Comparison of ENCODE assay signal across 8 cellular contexts in the genomic region with DNA sequence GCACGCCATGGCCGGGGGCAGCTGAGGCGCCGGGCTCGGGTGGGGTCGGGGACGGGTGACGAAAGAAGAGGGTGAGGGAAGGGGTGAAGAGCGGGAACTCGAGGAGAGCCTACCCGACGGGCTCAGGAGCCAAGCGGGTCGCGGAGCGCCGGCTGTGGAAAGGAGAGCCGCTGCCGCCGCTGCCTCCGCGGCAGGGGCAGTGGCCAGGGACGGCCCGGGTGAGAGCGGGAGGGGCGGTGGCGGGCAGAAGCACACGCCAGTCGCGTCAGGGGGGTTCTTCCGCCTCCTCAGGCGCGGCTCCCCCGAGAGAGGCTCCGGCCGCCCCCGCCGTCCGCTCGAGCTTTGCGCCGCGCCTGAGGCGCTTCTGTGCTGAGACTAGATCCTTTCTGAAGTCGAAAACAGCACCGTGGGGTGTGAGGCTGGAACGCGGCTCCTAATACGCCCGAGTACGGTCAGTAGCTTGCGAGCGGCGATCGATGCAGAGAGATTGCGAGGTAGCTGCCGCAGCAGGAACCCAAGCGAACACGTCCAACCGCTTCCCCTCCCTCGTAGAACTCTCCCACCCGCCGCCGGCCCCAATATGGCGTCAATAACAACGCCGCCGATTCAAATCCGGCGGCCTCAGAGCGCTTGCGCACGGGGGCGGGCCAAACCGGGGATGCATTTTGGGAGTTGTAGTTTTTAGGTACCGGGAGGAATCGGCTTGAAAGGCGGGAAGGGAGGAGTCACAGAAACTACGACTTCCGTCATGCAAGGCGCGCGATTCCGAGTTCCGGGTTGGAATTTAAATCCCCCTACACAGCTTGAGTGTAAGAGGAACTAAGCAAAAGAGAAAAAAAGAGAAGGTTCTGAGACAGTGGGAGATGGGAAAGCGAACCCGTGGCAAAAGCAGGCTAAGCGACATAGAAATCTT. TPM values are rescaled to one million over a fixed set of nuclear protein-coding genes. Genes with fewer than 3 reads are reported as not detected.
DNase-seq lines count a peak whose midpoint lies in the region; ATAC-seq and TF ChIP-seq lines count a peak whose summit lies in the region.

Gene AKIRIN2 (minus strand): TSS at position 558 of the 913 bp plus-strand sequence. CDS start 549 bp downstream, at position 9.

- H3K9ac ChIP-seq in PC-3 (ENCODE audit: low read length) = peak within 1 kb of the TSS; percentile 92

- peaks cover 51% of the 10 kb centered on the region for H3K79me2 ChIP-seq in PC-3 (ENCODE audit: low read length)

- TF ChIP-seq EP300 in Ishikawa (IDR thresholded peaks at IDR 0.05; ENCODE audit: borderline replicate concordance) = no peak

- H3K27me3 ChIP-seq in PC-3 (ENCODE audit: low read length) (no peaks in the 10 kb centered on the region), mononuclear cell (ENCODE audit: insufficient read depth, low read length) (no peaks in the 10 kb centered on the region)

- TF ChIP-seq CTCF in PC-3 (conservative IDR thresholded peaks at IDR 0.05; ENCODE audit: low read depth, low read length) = no peak
- TF ChIP-seq CTCF in epithelial cell of esophagus (IDR thresholded peaks at IDR 0.05; ENCODE audit: insufficient read depth, low read depth, low read length, missing control alignments) = no peak

- BruUV-seq in PC-3 (replicated peaks; lab: Mats Ljungman, UMichigan) = no TSS peak

- H3K4me2 ChIP-seq in PC-3 (ENCODE audit: low read length) = peak within 1 kb of the TSS; percentile 81

- CTCF ChIA-PET in PC-3 (lab: Charles Lee) = no interaction called here

- peaks cover 37% of the 10 kb centered on the region for H4K20me1 ChIP-seq in PC-3 (ENCODE audit: low read length)

- peak within 1 kb of the TSS; percentile 78 for H3K27ac ChIP-seq in PC-3 (ENCODE audit: low read length)

- no peak for TF ChIP-seq RAD21 in Ishikawa (IDR thresholded peaks at IDR 0.05; ENCODE audit: low read depth)

- peak within 1 kb of the TSS; percentile 98 for H3K4me3 ChIP-seq in PC-3 (ENCODE audit: low read length)
- H3K4me3 ChIP-seq in epithelial cell of esophagus (ENCODE audit: low read length) = peak within 1 kb of the TSS; percentile 95
- peak within 1 kb of the TSS; percentile 99 for H3K4me3 ChIP-seq in mononuclear cell (ENCODE audit: low read length)

- H3K36me3 ChIP-seq in PC-3 (ENCODE audit: low read depth, low read length) = no peaks in the 10 kb centered on the region; the same call in 1 of the 2 replicates

- no peaks in the 10 kb centered on the region for H3K9me2 ChIP-seq in PC-3 (replicated peaks; ENCODE audit: low read length)

- ATAC-seq in GM21576 (IDR thresholded peaks at IDR 0.05; ENCODE audit: unreplicated experiment) (peak; percentile 67), PC-3 (peak; percentile 62)

- DNase-seq in DMS114 treated with DMSO at 0.1 percent for 48 hours (lab: John Stamatoyannopoulos, UW; ENCODE audit: unreplicated experiment) (peak; percentile 95), PC-3 (peak; percentile 96), activated T-cell treated with anti-CD3 and anti-CD28 coated beads for 48 hours (ENCODE audit: low read depth) (peak; percentile 95), epithelial cell of esophagus (ENCODE audit: low read depth) (peak; percentile 99)
- peak; percentile 89 to 93 for DNase-seq in stimulated activated CD8-positive, alpha-beta memory T cell treated with anti-CD3 and anti-CD28 coated beads, Interleukin-4, amount 100 ng/mL, for 1 hour (ENCODE audit: low read depth in 2 of 2, low spot score in 1 of 2)

- H3K9me3 ChIP-seq in PC-3 (ENCODE audit: low read length) (no peaks in the 10 kb centered on the region), mononuclear cell (ENCODE audit: low read depth, low read length) (no peaks in the 10 kb centered on the region)

- H2AFZ ChIP-seq in PC-3 (ENCODE audit: low read length) = peak within 1 kb of the TSS; percentile 72

- H3F3A ChIP-seq in PC-3 (ENCODE audit: low read length, unreplicated experiment) = peaks cover 5% of the 10 kb centered on the region

- peaks cover 40% of the 10 kb centered on the region for H3K4me1 ChIP-seq in PC-3 (ENCODE audit: insufficient read depth, low read length)
- peaks cover 30% of the 10 kb centered on the region for H3K4me1 ChIP-seq in mononuclear cell (ENCODE audit: insufficient read depth, low read length)

- POLR2A ChIA-PET in PC-3 (lab: Charles Lee; ENCODE audit: unreplicated experiment) = interaction anchor here (0.8 kb wide), 1 partner anchor 19 kb away, joined by 7 read pairs; no protein-coding TSS in a partner anchor

- intact Hi-C loops in PC-3 (cut with micrococcal nuclease) = loop anchor here (1.0 to 2.0 kb wide), 3 partner anchors 21 to 111 kb away; partner anchors contain the start of gene ORC3

TF ChIP-seq in Ishikawa, 13 proteins besides CTCF, POLR2A, EP300 and RAD21:
- TF ChIP-seq NFIC (IDR thresholded peaks at IDR 0.05) = 0 out of 2 replicates have a peak, but pooled peaks have one; percentile 3
- TF ChIP-seq, protein P1, sequence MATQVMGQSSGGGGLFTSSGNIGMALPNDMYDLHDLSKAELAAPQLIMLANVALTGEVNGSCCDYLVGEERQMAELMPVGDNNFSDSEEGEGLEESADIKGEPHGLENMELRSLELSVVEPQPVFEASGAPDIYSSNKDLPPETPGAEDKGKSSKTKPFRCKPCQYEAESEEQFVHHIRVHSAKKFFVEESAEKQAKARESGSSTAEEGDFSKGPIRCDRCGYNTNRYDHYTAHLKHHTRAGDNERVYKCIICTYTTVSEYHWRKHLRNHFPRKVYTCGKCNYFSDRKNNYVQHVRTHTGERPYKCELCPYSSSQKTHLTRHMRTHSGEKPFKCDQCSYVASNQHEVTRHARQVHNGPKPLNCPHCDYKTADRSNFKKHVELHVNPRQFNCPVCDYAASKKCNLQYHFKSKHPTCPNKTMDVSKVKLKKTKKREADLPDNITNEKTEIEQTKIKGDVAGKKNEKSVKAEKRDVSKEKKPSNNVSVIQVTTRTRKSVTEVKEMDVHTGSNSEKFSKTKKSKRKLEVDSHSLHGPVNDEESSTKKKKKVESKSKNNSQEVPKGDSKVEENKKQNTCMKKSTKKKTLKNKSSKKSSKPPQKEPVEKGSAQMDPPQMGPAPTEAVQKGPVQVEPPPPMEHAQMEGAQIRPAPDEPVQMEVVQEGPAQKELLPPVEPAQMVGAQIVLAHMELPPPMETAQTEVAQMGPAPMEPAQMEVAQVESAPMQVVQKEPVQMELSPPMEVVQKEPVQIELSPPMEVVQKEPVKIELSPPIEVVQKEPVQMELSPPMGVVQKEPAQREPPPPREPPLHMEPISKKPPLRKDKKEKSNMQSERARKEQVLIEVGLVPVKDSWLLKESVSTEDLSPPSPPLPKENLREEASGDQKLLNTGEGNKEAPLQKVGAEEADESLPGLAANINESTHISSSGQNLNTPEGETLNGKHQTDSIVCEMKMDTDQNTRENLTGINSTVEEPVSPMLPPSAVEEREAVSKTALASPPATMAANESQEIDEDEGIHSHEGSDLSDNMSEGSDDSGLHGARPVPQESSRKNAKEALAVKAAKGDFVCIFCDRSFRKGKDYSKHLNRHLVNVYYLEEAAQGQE (IDR thresholded peaks at IDR 0.05; ENCODE audit: low read depth) = no peak
- TF ChIP-seq CREB1 (IDR thresholded peaks at IDR 0.05; ENCODE audit: low read depth) = no peak
- no peak for TF ChIP-seq TCF12 (IDR thresholded peaks at IDR 0.05; ENCODE audit: low read depth)
- 0 out of 2 replicates have a peak, but pooled peaks have one; percentile 14 for TF ChIP-seq CEBPB (IDR thresholded peaks at IDR 0.05)
- TF ChIP-seq, protein P2, sequence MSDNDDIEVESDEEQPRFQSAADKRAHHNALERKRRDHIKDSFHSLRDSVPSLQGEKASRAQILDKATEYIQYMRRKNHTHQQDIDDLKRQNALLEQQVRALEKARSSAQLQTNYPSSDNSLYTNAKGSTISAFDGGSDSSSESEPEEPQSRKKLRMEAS (IDR thresholded peaks at IDR 0.05) = peak; percentile 77
- peak; percentile 70 for TF ChIP-seq EGR1 (IDR thresholded peaks at IDR 0.05)
- TF ChIP-seq TAF1 (IDR thresholded peaks at IDR 0.05; ENCODE audit: low read depth) = peak; percentile 86
- TF ChIP-seq, protein P3, sequence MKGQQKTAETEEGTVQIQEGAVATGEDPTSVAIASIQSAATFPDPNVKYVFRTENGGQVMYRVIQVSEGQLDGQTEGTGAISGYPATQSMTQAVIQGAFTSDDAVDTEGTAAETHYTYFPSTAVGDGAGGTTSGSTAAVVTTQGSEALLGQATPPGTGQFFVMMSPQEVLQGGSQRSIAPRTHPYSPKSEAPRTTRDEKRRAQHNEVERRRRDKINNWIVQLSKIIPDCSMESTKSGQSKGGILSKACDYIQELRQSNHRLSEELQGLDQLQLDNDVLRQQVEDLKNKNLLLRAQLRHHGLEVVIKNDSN (IDR thresholded peaks at IDR 0.05) = no peak
- peak; percentile 91 for TF ChIP-seq YY1 (IDR thresholded peaks at IDR 0.05; ENCODE audit: low read depth)
- TF ChIP-seq FOXM1 (IDR thresholded peaks at IDR 0.05; ENCODE audit: borderline replicate concordance, low read depth) = peak; percentile 88
- no peak; the same call in 1 of the 2 replicates for TF ChIP-seq TEAD4 (IDR thresholded peaks at IDR 0.05)
- TF ChIP-seq ZBTB7A (IDR thresholded peaks at IDR 0.05; ENCODE audit: low read depth) = peak; percentile 47; the same call in 1 of the 2 replicates

RNA-seq across cellular contexts. Expression of gene AKIRIN2, which starts in this region (rescaled TPM):
- total RNA-seq in PC-3 (2014; rRNA removed) (15.1 and 21.4 TPM in 2 replicates), mononuclear cell (92.1 TPM)

Comparison
In these comparisons a context has a peak if more than half of its experiments do, and no peak if none do; other contexts are left out.
1. Peak in every context shown above with its lines: DNase-seq, ATAC-seq, H3K4me3 ChIP-seq and H3K27ac ChIP-seq.